16 cellular contexts compared by ENCODE assay signal in the genomic region with DNA sequence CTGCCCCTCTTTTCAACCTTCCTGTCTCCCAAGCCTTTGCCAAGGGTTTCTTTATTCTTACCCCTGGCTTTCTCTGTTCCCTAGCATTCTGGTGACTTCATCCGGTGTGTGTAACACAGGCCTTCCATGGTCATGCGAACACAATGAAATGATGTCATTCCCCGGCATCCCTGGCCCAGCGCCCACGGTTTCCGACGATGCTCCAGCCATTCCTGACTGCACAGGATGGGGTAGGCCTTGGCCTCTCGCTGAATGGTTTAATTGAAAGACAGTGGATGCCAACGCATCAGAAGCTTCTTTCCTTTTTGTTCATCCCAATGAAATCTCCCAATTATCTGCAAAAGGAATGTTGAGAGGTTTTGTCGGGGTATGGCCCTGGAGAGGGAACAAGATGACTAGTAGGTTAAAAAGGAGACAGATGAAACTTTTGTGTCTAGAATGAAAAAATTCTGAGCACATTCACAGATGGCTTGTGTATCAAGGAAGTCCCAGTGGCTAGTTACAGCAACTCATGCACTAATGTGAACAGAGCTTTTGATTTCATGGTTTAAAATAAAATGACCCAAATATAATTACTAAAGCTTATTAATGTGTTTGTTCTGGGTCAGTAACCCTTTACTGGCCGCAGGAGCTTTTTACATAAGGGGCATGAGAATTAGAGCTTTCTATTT.
DNase-seq lines count a peak whose midpoint lies in the region; ATAC-seq and TF ChIP-seq lines count a peak whose summit lies in the region.
"Had no signal": no experiment of that assay in that cellular context is flagged by ENCODE, and none has a peak within 500 bp of the region (broad histone marks: within the 10 kb centered on the region; RNA-seq: fewer than 3 reads in every experiment).

No MANE protein-coding gene starts in this region.

- DNase-seq in Daoy (ENCODE audit: low read depth) (peak; percentile 86), astrocyte of the hippocampus (ENCODE audit: low read depth, low spot score) (peak; percentile 95), left ventricle myocardium inferior (peak; percentile 81), omental fat pad (ENCODE audit: low spot score) (no peak), HAP-1 (ENCODE audit: low spot score in 2 of 2) (no peak), NCI-H2227 treated with DMSO at 0.1 percent for 48 hours (lab: John Stamatoyannopoulos, UW) (no peak), NCI-H2171 (lab: John Stamatoyannopoulos, UW) (no peak)
- DNase-seq in activated CD4-positive, CD25-positive, alpha-beta regulatory T cell treated with anti-CD3 and anti-CD28 coated beads, Interleukin-2, amount 50 U/mL, for 72 hours: no peak
- DNase-seq: activated CD4-positive, alpha-beta T cell treated with anti-CD3 and anti-CD28 coated beads, Interleukin-2, amount 50 U/mL, for 48 hours; activated naive CD4-positive, alpha-beta T cell treated with anti-CD3 and anti-CD28 coated beads for 36 hours; AML-193; naive thymus-derived CD8-positive, alpha-beta T cell; NCI-H1417 treated with DMSO at 0.1 percent for 48 hours; stimulated activated CD4-positive, alpha-beta T cell treated with anti-CD3 and anti-CD28 coated beads, Interleukin-2, amount 100 ng/mL, for 48 hours; T-helper 2 cell had no signal

- intact Hi-C loops in left ventricle myocardium inferior (cut with micrococcal nuclease): no loop called here

- H3K4me3 ChIP-seq in left ventricle myocardium inferior (no peak overlapping the region), HAP-1 (no peak overlapping the region)
- H3K4me3 ChIP-seq: hepatocyte had no signal

- H3K27me3 ChIP-seq in left ventricle myocardium inferior (ENCODE audit: low read depth) (no peaks in the 10 kb centered on the region), HAP-1 (ENCODE audit: low read depth) (no peaks in the 10 kb centered on the region)
- H3K27me3 ChIP-seq: hepatocyte had no signal

- in situ Hi-C loops in HAP-1 (cut with MboI; ENCODE audit: low sequenced_read_pairs): no loop called here

- peak; percentile 54 for ATAC-seq in omental fat pad (ENCODE audit: low FRiP score)
- ATAC-seq: naive thymus-derived CD8-positive, alpha-beta T cell had no signal

- H3K27ac ChIP-seq in left ventricle myocardium inferior (replicated peaks): peak overlapping the region; percentile 75
- H3K27ac ChIP-seq: hepatocyte had no signal

- peaks cover 15% of the 10 kb centered on the region for H3K4me1 ChIP-seq in left ventricle myocardium inferior
- no peaks in the 10 kb centered on the region for H3K4me1 ChIP-seq in HAP-1

- H3K36me3 ChIP-seq in left ventricle myocardium inferior: no peaks in the 10 kb centered on the region
- no peaks in the 10 kb centered on the region for H3K36me3 ChIP-seq in HAP-1 (replicated peaks)

- TF ChIP-seq CTCF in left ventricle myocardium inferior (IDR thresholded peaks at IDR 0.05; ENCODE audit: borderline replicate concordance) (no peak), omental fat pad (IDR thresholded peaks at IDR 0.05) (no peak)

- peaks cover 5% of the 10 kb centered on the region for H3K9me3 ChIP-seq in left ventricle myocardium inferior (replicated peaks)
- H3K9me3 ChIP-seq in HAP-1: no peaks in the 10 kb centered on the region

Comparison
In these comparisons a context has a peak if more than half of its experiments do, and no peak if none do; other contexts are left out.
1. DNase-seq: peak in Daoy (single experiment), astrocyte of the hippocampus (single experiment) and left ventricle myocardium inferior (single experiment); none in omental fat pad (single experiment), HAP-1 (0 of 2), activated CD4-positive, CD25-positive, alpha-beta regulatory T cell treated with anti-CD3 and anti-CD28 coated beads, Interleukin-2, amount 50 U/mL, for 72 hours (single experiment), NCI-H2227 treated with DMSO at 0.1 percent for 48 hours (single experiment) and NCI-H2171 (single experiment).